2 cellular contexts compared by ENCODE assay signal in genomic region chr6:24100336-24100735, GRCh38.
TF ChIP-seq lines count a peak whose summit lies in the region.

No MANE protein-coding gene starts in this region.

TF ChIP-seq in HepG2, 621 proteins besides CTCF, POLR2A, EP300 and RAD21:
- TF ChIP-seq HNRNPK (IDR thresholded peaks at IDR 0.05; ENCODE audit: low read depth, low read length, poor library complexity, severe bottlenecking), result peak; percentile 73
- TF ChIP-seq SAP130 (CRISPR knock-in tag; IDR thresholded peaks at IDR 0.05; ENCODE audit: low read depth), result no peak
- TF ChIP-seq HMGA1 (CRISPR knock-in tag; conservative IDR thresholded peaks at IDR 0.05), result no peak
- TF ChIP-seq MZF1 (CRISPR knock-in tag; IDR thresholded peaks at IDR 0.05; ENCODE audit: borderline replicate concordance), result no peak
- no peak for TF ChIP-seq HES4 (CRISPR knock-in tag; IDR thresholded peaks at IDR 0.05; ENCODE audit: borderline replicate concordance)
- TF ChIP-seq SMC3 (IDR thresholded peaks at IDR 0.05; ENCODE audit: low read length), result no peak
- TF ChIP-seq REL (CRISPR knock-in tag; conservative IDR thresholded peaks at IDR 0.05), result no peak
- peak; percentile 60 for TF ChIP-seq PCBP2 (optimal IDR thresholded peaks at IDR 0.05; ENCODE audit: low read depth, low read length, poor library complexity, severe bottlenecking)
- no peak for TF ChIP-seq NCOA2 (CRISPR knock-in tag; IDR thresholded peaks at IDR 0.05)
- TF ChIP-seq, protein P1, sequence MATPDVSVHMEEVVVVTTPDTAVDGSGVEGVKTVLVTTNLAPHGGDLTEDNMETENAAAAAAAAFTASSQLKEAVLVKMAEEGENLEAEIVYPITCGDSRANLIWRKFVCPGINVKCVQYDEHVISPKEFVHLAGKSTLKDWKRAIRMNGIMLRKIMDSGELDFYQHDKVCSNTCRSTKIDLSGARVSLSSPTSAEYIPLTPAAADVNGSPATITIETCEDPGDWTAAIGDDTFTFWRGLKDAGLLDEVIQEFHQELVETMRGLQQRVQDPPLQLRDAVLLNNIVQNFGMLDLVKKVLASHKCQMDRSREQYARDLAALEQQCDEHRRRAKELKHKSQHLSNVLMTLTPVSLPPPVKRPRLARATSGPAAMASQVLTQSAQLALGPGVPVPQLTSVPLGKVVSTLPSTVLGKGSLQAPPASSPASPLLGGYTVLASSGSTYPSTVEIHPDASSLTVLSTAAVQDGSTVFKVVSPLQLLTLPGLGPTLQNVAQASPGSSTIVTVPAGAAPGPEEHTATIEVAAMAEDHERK (CRISPR knock-in tag; IDR thresholded peaks at IDR 0.05; ENCODE audit: low read depth), result no peak

TF ChIP-seq in neural cell, 6 proteins besides CTCF, POLR2A, EP300 and RAD21 (continued from another document):
- TF ChIP-seq SMC3 (conservative IDR thresholded peaks at IDR 0.05; ENCODE audit: poor library complexity) (no peak), MXI1 (conservative IDR thresholded peaks at IDR 0.05; ENCODE audit: poor library complexity, severe bottlenecking) (no peak), POLR2AphosphoS5 (IDR thresholded peaks at IDR 0.05) (no peak)
- TF ChIP-seq, protein P2, sequence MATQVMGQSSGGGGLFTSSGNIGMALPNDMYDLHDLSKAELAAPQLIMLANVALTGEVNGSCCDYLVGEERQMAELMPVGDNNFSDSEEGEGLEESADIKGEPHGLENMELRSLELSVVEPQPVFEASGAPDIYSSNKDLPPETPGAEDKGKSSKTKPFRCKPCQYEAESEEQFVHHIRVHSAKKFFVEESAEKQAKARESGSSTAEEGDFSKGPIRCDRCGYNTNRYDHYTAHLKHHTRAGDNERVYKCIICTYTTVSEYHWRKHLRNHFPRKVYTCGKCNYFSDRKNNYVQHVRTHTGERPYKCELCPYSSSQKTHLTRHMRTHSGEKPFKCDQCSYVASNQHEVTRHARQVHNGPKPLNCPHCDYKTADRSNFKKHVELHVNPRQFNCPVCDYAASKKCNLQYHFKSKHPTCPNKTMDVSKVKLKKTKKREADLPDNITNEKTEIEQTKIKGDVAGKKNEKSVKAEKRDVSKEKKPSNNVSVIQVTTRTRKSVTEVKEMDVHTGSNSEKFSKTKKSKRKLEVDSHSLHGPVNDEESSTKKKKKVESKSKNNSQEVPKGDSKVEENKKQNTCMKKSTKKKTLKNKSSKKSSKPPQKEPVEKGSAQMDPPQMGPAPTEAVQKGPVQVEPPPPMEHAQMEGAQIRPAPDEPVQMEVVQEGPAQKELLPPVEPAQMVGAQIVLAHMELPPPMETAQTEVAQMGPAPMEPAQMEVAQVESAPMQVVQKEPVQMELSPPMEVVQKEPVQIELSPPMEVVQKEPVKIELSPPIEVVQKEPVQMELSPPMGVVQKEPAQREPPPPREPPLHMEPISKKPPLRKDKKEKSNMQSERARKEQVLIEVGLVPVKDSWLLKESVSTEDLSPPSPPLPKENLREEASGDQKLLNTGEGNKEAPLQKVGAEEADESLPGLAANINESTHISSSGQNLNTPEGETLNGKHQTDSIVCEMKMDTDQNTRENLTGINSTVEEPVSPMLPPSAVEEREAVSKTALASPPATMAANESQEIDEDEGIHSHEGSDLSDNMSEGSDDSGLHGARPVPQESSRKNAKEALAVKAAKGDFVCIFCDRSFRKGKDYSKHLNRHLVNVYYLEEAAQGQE (IDR thresholded peaks at IDR 0.05; ENCODE audit: borderline replicate concordance), result no peak
